Comparison of ENCODE assay signal across 31 cellular contexts in the genomic region with DNA sequence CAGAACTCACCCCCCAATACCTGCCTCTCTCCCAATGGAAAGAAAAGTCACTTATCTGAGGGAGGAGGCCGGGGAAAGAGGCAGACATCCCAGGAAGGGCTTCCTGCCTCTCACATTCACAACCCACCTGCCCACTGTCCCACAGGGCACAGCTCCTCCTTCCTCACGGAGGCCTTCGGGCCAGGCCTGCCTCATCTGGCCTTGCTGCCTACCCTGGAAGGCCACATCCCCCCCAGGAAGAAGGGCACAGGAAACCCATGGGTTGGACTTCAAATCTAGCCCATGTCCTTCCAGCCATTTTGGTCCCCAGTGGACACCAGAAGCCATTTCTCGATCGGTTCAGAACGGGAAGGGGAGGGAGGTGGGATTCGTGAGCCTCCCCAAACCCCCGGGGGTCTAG.
"Had no signal": no experiment of that assay in that cellular context is flagged by ENCODE, and none has a peak within 500 bp of the region (broad histone marks: within the 10 kb centered on the region; RNA-seq: fewer than 3 reads in every experiment).

No MANE protein-coding gene starts in this region.

- H3K4me3 ChIP-seq: esophagus muscularis mucosa, left lung, lung, ovary, sigmoid colon, stomach, suprapubic skin, tibial nerve had no signal

- H3K4me1 Mint-ChIP-seq: endodermal cell; stimulated activated memory B cell treated with anti-CD40 and anti-IgM and Interleukin-4, amounts not matched to agents 10 μg/mL and 1 μg/mL and 100 μg/mL, for 72 hours had no signal

- H3K27ac Mint-ChIP-seq: activated CD4-positive, alpha-beta memory T cell treated with anti-CD3 and anti-CD28 coated beads for 36 hours; activated CD4-positive, alpha-beta T cell treated with anti-CD3 and anti-CD28 coated beads, Interleukin-2, amount 10 ng/mL, durations not matched to agents 24 days and 14 days; activated naive CD8-positive, alpha-beta T cell treated with anti-CD3 and anti-CD28 coated beads, Interleukin-2, amount 10 ng/mL, durations not matched to agents 7 days and 5 days; endodermal cell; nephron; progenitor cell of endocrine pancreas; T-helper 1 cell treated with Interleukin-12 subunit alpha and Interleukin-12 subunit beta and Interleukin-4 antibody, amounts not matched to agents 30 μg/mL and 1 μg/mL, for 36 hours had no signal

- H3K27me3 ChIP-seq: brain microvascular endothelial cell, esophagus muscularis mucosa, foreskin keratinocyte, left lung, neutrophil, ovary, sigmoid colon, stomach, suprapubic skin, tibial nerve had no signal

- ATAC-seq: activated T-cell treated with anti-CD3 and anti-CD28 coated beads, Interleukin-2, amount 50 U/mL, for 4 hours; foreskin keratinocyte; left lung; stimulated activated memory B cell treated with anti-CD40 and anti-IgM and Interleukin-4, amounts not matched to agents 10 μg/mL and 1 μg/mL and 100 μg/mL, for 72 hours had no signal

- H3K9me3 ChIP-seq: left lung, neutrophil, ovary, sigmoid colon, stomach, suprapubic skin had no signal

- H3K27ac ChIP-seq: brain microvascular endothelial cell, esophagus muscularis mucosa, foreskin keratinocyte, left lung, neutrophil, ovary, sigmoid colon, stomach, suprapubic skin, tibial nerve had no signal

- H3K9me3 Mint-ChIP-seq: activated CD4-positive, alpha-beta memory T cell treated with anti-CD3 and anti-CD28 coated beads for 36 hours; activated CD4-positive, alpha-beta T cell treated with anti-CD3 and anti-CD28 coated beads, Interleukin-2, amount 10 ng/mL, durations not matched to agents 24 days and 14 days; activated naive CD8-positive, alpha-beta T cell treated with anti-CD3 and anti-CD28 coated beads, Interleukin-2, amount 10 ng/mL, durations not matched to agents 7 days and 5 days; activated T-cell treated with anti-CD3 and anti-CD28 coated beads, Interleukin-2, amount 50 U/mL, for 4 hours; stimulated activated memory B cell treated with anti-CD40 and anti-IgM and Interleukin-4, amounts not matched to agents 10 μg/mL and 1 μg/mL and 100 μg/mL, for 72 hours; T-helper 1 cell treated with Interleukin-12 subunit alpha and Interleukin-12 subunit beta and Interleukin-4 antibody, amounts not matched to agents 30 μg/mL and 1 μg/mL, for 36 hours had no signal

- H3K4me3 Mint-ChIP-seq: activated CD4-positive, alpha-beta memory T cell treated with anti-CD3 and anti-CD28 coated beads for 36 hours; activated CD4-positive, alpha-beta T cell treated with anti-CD3 and anti-CD28 coated beads, Interleukin-2, amount 10 ng/mL, durations not matched to agents 24 days and 14 days; activated naive CD8-positive, alpha-beta T cell treated with anti-CD3 and anti-CD28 coated beads, Interleukin-2, amount 10 ng/mL, durations not matched to agents 7 days and 5 days; activated T-cell treated with anti-CD3 and anti-CD28 coated beads, Interleukin-2, amount 50 U/mL, for 4 hours; endodermal cell; nephron; stimulated activated memory B cell treated with anti-CD40 and anti-IgM and Interleukin-4, amounts not matched to agents 10 μg/mL and 1 μg/mL and 100 μg/mL, for 72 hours; T-helper 1 cell treated with Interleukin-12 subunit alpha and Interleukin-12 subunit beta and Interleukin-4 antibody, amounts not matched to agents 30 μg/mL and 1 μg/mL, for 36 hours had no signal

- H3K36me3 ChIP-seq: brain microvascular endothelial cell, ovary, sigmoid colon, suprapubic skin had no signal

- H3K27me3 Mint-ChIP-seq: activated CD4-positive, alpha-beta memory T cell treated with anti-CD3 and anti-CD28 coated beads for 36 hours; activated CD4-positive, alpha-beta T cell treated with anti-CD3 and anti-CD28 coated beads, Interleukin-2, amount 10 ng/mL, durations not matched to agents 24 days and 14 days; activated naive CD8-positive, alpha-beta T cell treated with anti-CD3 and anti-CD28 coated beads, Interleukin-2, amount 10 ng/mL, durations not matched to agents 7 days and 5 days; progenitor cell of endocrine pancreas; stimulated activated memory B cell treated with anti-CD40 and anti-IgM and Interleukin-4, amounts not matched to agents 10 μg/mL and 1 μg/mL and 100 μg/mL, for 72 hours had no signal

- DNase-seq: activated CD4-positive, alpha-beta memory T cell treated with anti-CD3 and anti-CD28 coated beads for 36 hours; activated CD4-positive, alpha-beta T cell treated with anti-CD3 and anti-CD28 coated beads, Interleukin-2, amount 10 ng/mL, durations not matched to agents 24 days and 14 days; activated CD4-positive, CD25-positive, alpha-beta regulatory T cell treated with anti-CD3 and anti-CD28 coated beads, Interleukin-2, amount 50 U/mL, for 72 hours; activated CD8-positive, alpha-beta memory T cell treated with anti-CD3 and anti-CD28 coated beads, Interleukin-2, amount 50 U/mL, for 4 hours; activated effector memory CD4-positive, alpha-beta T cell treated with Interleukin-2 at 50 U/mL for 16 hours; activated naive CD4-positive, alpha-beta T cell treated with Interleukin-2 at 50 U/mL for 16 hours; activated naive CD8-positive, alpha-beta T cell treated with anti-CD3 and anti-CD28 coated beads, Interleukin-2, amount 10 ng/mL, durations not matched to agents 7 days and 5 days; activated T-cell treated with anti-CD3 and anti-CD28 coated beads, Interleukin-2, amount 50 U/mL, for 4 hours; brain microvascular endothelial cell; endodermal cell; foreskin keratinocyte; kidney glomerular epithelial cell; left lung; mesendoderm; ovary; retina; sigmoid colon; small intestine; stimulated activated CD4-positive, alpha-beta T cell treated with anti-CD3 and anti-CD28 coated beads, Interleukin-4, amount 100 ng/mL, for 24 hours; stomach; SW 1271; T-helper 9 cell had no signal
